Comparison of ENCODE assay signal across 11 cellular contexts in genomic region chr4:158728256-158728655, GRCh38. TPM values are rescaled to one million over a fixed set of nuclear protein-coding genes. Genes with fewer than 3 reads are reported as not detected.
A peak's percentile ranks its signal among the peaks of the same experiment; 100 is the strongest.
DNase-seq lines count a peak whose midpoint lies in the region; ATAC-seq and TF ChIP-seq lines count a peak whose summit lies in the region.
"Had no signal": no experiment of that assay in that cellular context is flagged by ENCODE, and none has a peak within 500 bp of the region (broad histone marks: within the 10 kb centered on the region; RNA-seq: fewer than 3 reads in every experiment).

No MANE protein-coding gene starts in this region.

- H2AFZ ChIP-seq in Loucy (ENCODE audit: low read length) (peak overlapping the region; percentile 65; the same call in 1 of the 2 replicates), neural progenitor cell (replicated peaks) (peak overlapping the region; percentile 83)

- H3K36me3 Mint-ChIP-seq in activated T-cell treated with anti-CD3 and anti-CD28 coated beads, Interleukin-2, amount 50 U/mL, for 72 hours (ENCODE audit: insufficient read depth in 2 of 2): peaks cover 1 to 4% of the 10 kb centered on the region in 2 donors
- no peaks in the 10 kb centered on the region for H3K36me3 Mint-ChIP-seq in neural progenitor cell
- H3K36me3 Mint-ChIP-seq: CD4-positive, CD25-positive, alpha-beta regulatory T cell had no signal

- H3K4me3 Mint-ChIP-seq in activated T-cell treated with anti-CD3 and anti-CD28 coated beads, Interleukin-2, amount 50 U/mL, for 72 hours: peak overlapping the region in 1 of 2 donors; percentile 40
- no peak overlapping the region for H3K4me3 Mint-ChIP-seq in neural progenitor cell
- H3K4me3 Mint-ChIP-seq: CD4-positive, CD25-positive, alpha-beta regulatory T cell; HFFc6 had no signal

- H4K20me1 ChIP-seq in Loucy (ENCODE audit: insufficient read depth, low read length, poor library complexity, severe bottlenecking): no peaks in the 10 kb centered on the region
- no peaks in the 10 kb centered on the region for H4K20me1 ChIP-seq in neural progenitor cell (ENCODE audit: low read depth)
- H4K20me1 ChIP-seq: BLaER1 treated with 17β-estradiol and CSF1 and Interleukin-3, amounts not matched to agents 10 nM and 100 nM had no signal

- H3K9ac ChIP-seq in Loucy (ENCODE audit: low read depth, low read length, poor library complexity, severe bottlenecking) (no peak overlapping the region), neural progenitor cell (no peak overlapping the region)

- H3K4me1 Mint-ChIP-seq in activated T-cell treated with anti-CD3 and anti-CD28 coated beads, Interleukin-2, amount 50 U/mL, for 72 hours (ENCODE audit: low read depth): peaks cover 41% of the 10 kb centered on the region
- peaks cover 6% of the 10 kb centered on the region for H3K4me1 Mint-ChIP-seq in neural progenitor cell

- H3K36me3 ChIP-seq in Loucy (ENCODE audit: insufficient read depth, low read length) (no peaks in the 10 kb centered on the region), neural progenitor cell (no peaks in the 10 kb centered on the region)
- H3K36me3 ChIP-seq: BLaER1 treated with 17β-estradiol and CSF1 and Interleukin-3, amounts not matched to agents 10 nM and 100 nM had no signal

- H3K9me3 ChIP-seq in Loucy (ENCODE audit: insufficient read depth, low read depth, low read length) (no peaks in the 10 kb centered on the region), neural progenitor cell (ENCODE audit: low read depth) (no peaks in the 10 kb centered on the region)
- H3K9me3 ChIP-seq: BLaER1 treated with 17β-estradiol and CSF1 and Interleukin-3, amounts not matched to agents 10 nM and 100 nM had no signal

- peaks cover 8% of the 10 kb centered on the region for H3K4me1 ChIP-seq in Loucy (ENCODE audit: insufficient read depth, low read length, poor library complexity, severe bottlenecking)
- H3K4me1 ChIP-seq in neural progenitor cell: no peaks in the 10 kb centered on the region

- no peak overlapping the region for H3K27ac ChIP-seq in neural progenitor cell
- H3K27ac ChIP-seq: BLaER1 treated with 17β-estradiol and CSF1 and Interleukin-3, amounts not matched to agents 10 nM and 100 nM had no signal

- H3F3A ChIP-seq in Loucy (ENCODE audit: low read depth) (no peaks in the 10 kb centered on the region), neural progenitor cell (ENCODE audit: low read depth) (peaks cover 9% of the 10 kb centered on the region)

- DNase-seq in activated T-cell treated with anti-CD3 and anti-CD28 coated beads, Interleukin-2, amount 50 U/mL, for 72 hours: no peak
- DNase-seq in activated T-cell treated with anti-CD3 and anti-CD28 coated beads for 4 hours (no peak), neural progenitor cell (ENCODE audit: low spot score) (no peak), HK-2 (ENCODE audit: unreplicated experiment) (no peak), cerebellar cortex (ENCODE audit: low spot score) (no peak)
- DNase-seq: ACHN, HCEC 1CT, HFFc6 had no signal

- H3K79me2 ChIP-seq in Loucy (ENCODE audit: insufficient read depth, low read length) (no peaks in the 10 kb centered on the region), neural progenitor cell (ENCODE audit: low read depth) (no peaks in the 10 kb centered on the region)

- no peak overlapping the region for H3K4me2 ChIP-seq in Loucy (ENCODE audit: low read depth, low read length, poor library complexity, severe bottlenecking)
- no peak overlapping the region for H3K4me2 ChIP-seq in neural progenitor cell
- H3K4me2 ChIP-seq: BLaER1 treated with 17β-estradiol and CSF1 and Interleukin-3, amounts not matched to agents 10 nM and 100 nM had no signal

- peak overlapping the region; percentile 11 for H3K27ac Mint-ChIP-seq in activated T-cell treated with anti-CD3 and anti-CD28 coated beads, Interleukin-2, amount 50 U/mL, for 72 hours
- no peak overlapping the region for H3K27ac Mint-ChIP-seq in neural progenitor cell
- H3K27ac Mint-ChIP-seq: CD4-positive, CD25-positive, alpha-beta regulatory T cell; HFFc6 had no signal

- H3K9me3 Mint-ChIP-seq in activated T-cell treated with anti-CD3 and anti-CD28 coated beads, Interleukin-2, amount 50 U/mL, for 72 hours: no peaks in the 10 kb centered on the region
- H3K9me3 Mint-ChIP-seq in neural progenitor cell: no peaks in the 10 kb centered on the region
- H3K9me3 Mint-ChIP-seq: HFFc6 had no signal

- ATAC-seq in activated T-cell treated with anti-CD3 and anti-CD28 coated beads, Interleukin-2, amount 50 U/mL, for 72 hours (replicated peaks in 1 of 2): no peak

- H3K27me3 ChIP-seq in Loucy (ENCODE audit: insufficient read depth, low read length, poor library complexity, severe bottlenecking): no peaks in the 10 kb centered on the region
- H3K27me3 ChIP-seq in neural progenitor cell: no peaks in the 10 kb centered on the region
- H3K27me3 ChIP-seq: BLaER1 treated with 17β-estradiol and CSF1 and Interleukin-3, amounts not matched to agents 10 nM and 100 nM had no signal

- H3K4me3 ChIP-seq in Loucy (ENCODE audit: low read length, poor library complexity, severe bottlenecking) (no peak overlapping the region), neural progenitor cell (no peak overlapping the region)
- H3K4me3 ChIP-seq: BLaER1 treated with 17β-estradiol and CSF1 and Interleukin-3, amounts not matched to agents 10 nM and 100 nM had no signal

- H3K9me2 ChIP-seq in Loucy (replicated peaks; ENCODE audit: low read depth, low read length): no peaks in the 10 kb centered on the region

- H3K27me3 Mint-ChIP-seq in activated T-cell treated with anti-CD3 and anti-CD28 coated beads, Interleukin-2, amount 50 U/mL, for 72 hours (ENCODE audit: low read depth): peaks cover 53% of the 10 kb centered on the region
- peaks cover 2% of the 10 kb centered on the region for H3K27me3 Mint-ChIP-seq in neural progenitor cell (ENCODE audit: insufficient read depth, low read depth)

- no peak for TF ChIP-seq CTCF in Loucy (conservative IDR thresholded peaks at IDR 0.05; ENCODE audit: low read length)
- no peak for TF ChIP-seq CTCF in neural progenitor cell (IDR thresholded peaks at IDR 0.05)

RNA-seq across cellular contexts. Expression of gene PPID, which starts 5.1 kb away (rescaled TPM):
- total RNA-seq in activated T-cell treated with anti-CD3 and anti-CD28 coated beads, Interleukin-2, amount 50 U/mL, for 72 hours: 10 to 100 TPM; 50.6 to 52.0 TPM
- total RNA-seq in neural progenitor cell (ENCODE audit: low replicate concordance): 54.0 and 106 TPM in 2 replicates

RNA-seq across cellular contexts. Expression of gene FNIP2, which starts 40.6 kb away (rescaled TPM):
- 10 to 100 TPM; 12.7 to 20.1 TPM for total RNA-seq in activated T-cell treated with anti-CD3 and anti-CD28 coated beads, Interleukin-2, amount 50 U/mL, for 72 hours
- 9.9 and 10.5 TPM in 2 replicates for total RNA-seq in neural progenitor cell (ENCODE audit: low replicate concordance)

RNA-seq across cellular contexts. Expression of gene ETFDH, which starts 56.2 kb away (rescaled TPM):
- total RNA-seq in activated T-cell treated with anti-CD3 and anti-CD28 coated beads, Interleukin-2, amount 50 U/mL, for 72 hours: 10 to 100 TPM; 30.2 to 38.0 TPM
- 8.6 and 16.8 TPM in 2 replicates for total RNA-seq in neural progenitor cell (ENCODE audit: low replicate concordance)

RNA-seq across cellular contexts. Expression of gene C4orf46, which starts 56.6 kb away (rescaled TPM):
- 10 to 100 TPM; 22.7 to 26.2 TPM for total RNA-seq in activated T-cell treated with anti-CD3 and anti-CD28 coated beads, Interleukin-2, amount 50 U/mL, for 72 hours
- total RNA-seq in neural progenitor cell (ENCODE audit: low replicate concordance): 63.7 and 101 TPM in 2 replicates
